In genomic region chr7:155363146-155363539, GRCh38 we compare ENCODE assay signal across 13 cellular contexts.
DNase-seq lines count a peak whose midpoint lies in the region; ATAC-seq, FAIRE-seq and TF ChIP-seq lines count a peak whose summit lies in the region.
"Had no signal": no experiment of that assay in that cellular context is flagged by ENCODE, and none has a peak within 500 bp of the region (broad histone marks: within the 10 kb centered on the region; RNA-seq: fewer than 3 reads in every experiment).

No MANE protein-coding gene starts in this region.

- no peaks in the 10 kb centered on the region for H3K79me1 ChIP-seq in mesenchymal stem cell (replicated peaks; ENCODE audit: low read length, poor library complexity, severe bottlenecking)

- no peak overlapping the region for H3K23ac ChIP-seq in mesenchymal stem cell (ENCODE audit: low read length in 2 of 2)

- H2AFZ ChIP-seq in K562 (ENCODE audit: low read depth, low read length) (no peak overlapping the region), mesenchymal stem cell (ENCODE audit: low read depth, low read length) (no peak overlapping the region)
- H2AFZ ChIP-seq: GM23248 had no signal

- 0 out of 22 replicates have a peak, but pooled peaks cover 0 to under 1% (median 0%) of the 10 kb centered on the region in 11 experiments for H3K9me3 ChIP-seq in BLaER1 treated with 17β-estradiol and CSF1 and Interleukin-3, amounts not matched to agents 10 nM and 100 nM (replicated peaks in 1 of 11)
- H3K9me3 ChIP-seq in KOPT-K1 (ENCODE audit: insufficient read depth, low read length, poor library complexity, severe bottlenecking) (no peaks in the 10 kb centered on the region), K562 (replicated peaks; ENCODE audit: control insufficient read depth, insufficient read depth, low read depth, low read length) (no peaks in the 10 kb centered on the region), aorta (ENCODE audit: control insufficient read depth, low read length) (no peaks in the 10 kb centered on the region), mesenchymal stem cell (ENCODE audit: control insufficient read depth, low read length) (no peaks in the 10 kb centered on the region)
- H3K9me3 ChIP-seq: Caco-2 had no signal

- no peak overlapping the region for H2AK5ac ChIP-seq in mesenchymal stem cell (ENCODE audit: low read length, severe bottlenecking)

- in situ Hi-C loops in K562 (cut with MboI): no loop called here

- no peak for ATAC-seq in K562
- ATAC-seq in aorta (ENCODE audit: low FRiP score): no peak
- no peak for ATAC-seq in HG03342 (IDR thresholded peaks at IDR 0.05; ENCODE audit: unreplicated experiment)

- no TSS peak for BruUV-seq in K562 (replicated peaks; lab: Mats Ljungman, UMichigan)

- peak overlapping the region in 8 of 11 experiments; percentile 89 to 97 (median 92); a peak in 17 of 22 replicates for H3K27ac ChIP-seq in BLaER1 treated with 17β-estradiol and CSF1 and Interleukin-3, amounts not matched to agents 10 nM and 100 nM
- H3K27ac ChIP-seq in KOPT-K1 (ENCODE audit: low read depth, low read length, poor library complexity, severe bottlenecking) (peak overlapping the region; percentile 54), K562 (ENCODE audit: extremely low read depth, low read depth, low read length) (no peak overlapping the region), aorta (ENCODE audit: low read depth in 1 of 2, low read length in 2 of 2) (no peak overlapping the region), mesenchymal stem cell (ENCODE audit: low read length, poor library complexity, severe bottlenecking) (no peak overlapping the region)
- H3K27ac ChIP-seq: GM23248 had no signal

- H3K4me1 ChIP-seq in BLaER1 treated with 17β-estradiol and CSF1 and Interleukin-3, amounts not matched to agents 10 nM and 100 nM: peaks cover 76 to 77% (median 77%) of the 10 kb centered on the region in 10 experiments
- H3K4me1 ChIP-seq in K562 (replicated peaks in 1 of 2; ENCODE audit: control insufficient read depth in 2 of 2, insufficient read depth in 2 of 2, low read length in 2 of 2): no peaks in the 10 kb centered on the region; a peak in 1 of 5 replicates
- no peaks in the 10 kb centered on the region for H3K4me1 ChIP-seq in aorta (ENCODE audit: control insufficient read depth in 1 of 2, insufficient read depth in 2 of 2, low read length in 2 of 2)
- H3K4me1 ChIP-seq in mesenchymal stem cell (ENCODE audit: control insufficient read depth, insufficient read depth, low read depth, low read length): no peaks in the 10 kb centered on the region

- TF ChIP-seq RAD21 in K562 (CRISPR knock-in tag; conservative IDR thresholded peaks at IDR 0.05 in 1 of 2, IDR thresholded peaks at IDR 0.05 in 1 of 2): no peak

- no peaks in the 10 kb centered on the region for H3K79me2 ChIP-seq in K562 (ENCODE audit: control insufficient read depth, insufficient read depth, low read length)

- no peak for TF ChIP-seq CTCF in K562 (IDR thresholded peaks at IDR 0.05 in 2 of 3, conservative IDR thresholded peaks at IDR 0.05 in 1 of 3; ENCODE audit: insufficient read depth in 2 of 3, low read depth in 1 of 3, low read length in 3 of 3)

- H3K4me2 ChIP-seq in BLaER1 treated with 17β-estradiol and CSF1 and Interleukin-3, amounts not matched to agents 10 nM and 100 nM: peak overlapping the region; percentile 83 to 100 (median 95)
- H3K4me2 ChIP-seq in K562 (ENCODE audit: insufficient read depth, low read length) (no peak overlapping the region), mesenchymal stem cell (ENCODE audit: low read length, poor library complexity, severe bottlenecking) (no peak overlapping the region)

- peak; percentile 19 for FAIRE-seq in K562 (lab: Jason Lieb, UNC)
- FAIRE-seq: A204.1, GM12892, H54 had no signal

- no peak overlapping the region for H2BK5ac ChIP-seq in mesenchymal stem cell (ENCODE audit: low read depth, low read length, poor library complexity, severe bottlenecking)

- no peak overlapping the region for H2BK12ac ChIP-seq in mesenchymal stem cell (ENCODE audit: low read length in 2 of 2)

- no peaks in the 10 kb centered on the region for H3K36me3 ChIP-seq in BLaER1 treated with 17β-estradiol and CSF1 and Interleukin-3, amounts not matched to agents 10 nM and 100 nM
- H3K36me3 ChIP-seq in KOPT-K1 (ENCODE audit: insufficient read depth, low read length) (no peaks in the 10 kb centered on the region), K562 (ENCODE audit: control insufficient read depth, insufficient read depth, low read length) (no peaks in the 10 kb centered on the region), aorta (ENCODE audit: control insufficient read depth in 1 of 2, insufficient read depth in 2 of 2, low read length in 1 of 2) (no peaks in the 10 kb centered on the region), mesenchymal stem cell (ENCODE audit: control insufficient read depth in 1 of 2, insufficient read depth in 2 of 2, low read depth in 1 of 2, low read length in 2 of 2) (no peaks in the 10 kb centered on the region)

- intact Hi-C loops in K562 (cut with micrococcal nuclease): no loop called here
- intact Hi-C loops in aorta (cut with DNase I): no loop called here

- no peak for TF ChIP-seq EP300 in K562 (IDR thresholded peaks at IDR 0.05; ENCODE audit: low read length)

- no peak for DNase-seq in K562 (ENCODE audit: extremely low read depth in 1 of 4, low spot score in 3 of 4)
- peak; percentile 29 to 62 for DNase-seq in aorta
- DNase-seq in mesenchymal stem cell: no peak
- no peak for DNase-seq in SIG-M5 treated with dmso at 0.1 percent for 504 hours (lab: John Stamatoyannopoulos, UW; ENCODE audit: unreplicated experiment)
- DNase-seq: GDM1, GM23248 had no signal

- peaks cover 0 to 41% (median 0%) of the 10 kb centered on the region in 11 experiments; a peak in 4 of 22 replicates for H3K27me3 ChIP-seq in BLaER1 treated with 17β-estradiol and CSF1 and Interleukin-3, amounts not matched to agents 10 nM and 100 nM
- peaks cover 55 to 76% of the 10 kb centered on the region in 2 experiments for H3K27me3 ChIP-seq in K562 (ENCODE audit: control insufficient read depth in 2 of 2, insufficient read depth in 2 of 2, low read length in 2 of 2)
- no peaks in the 10 kb centered on the region for H3K27me3 ChIP-seq in aorta (ENCODE audit: control insufficient read depth in 1 of 2, insufficient read depth in 2 of 2, low read length in 1 of 2)
- H3K27me3 ChIP-seq in mesenchymal stem cell (ENCODE audit: control insufficient read depth in 1 of 2, insufficient read depth in 1 of 2, low read length in 2 of 2): peaks cover 65 to 75% of the 10 kb centered on the region in 2 experiments

- H3K9ac ChIP-seq in BLaER1 treated with 17β-estradiol and CSF1 and Interleukin-3, amounts not matched to agents 10 nM and 100 nM: peak overlapping the region in 9 of 11 experiments; percentile 20 to 88 (median 84); a peak in 17 of 22 replicates
- H3K9ac ChIP-seq in K562 (ENCODE audit: insufficient read depth in 1 of 2, low read depth in 2 of 2, low read length in 2 of 2): no peak overlapping the region
- no peak overlapping the region for H3K9ac ChIP-seq in mesenchymal stem cell (ENCODE audit: low read length)
- H3K9ac ChIP-seq: GM23248 had no signal

- H3K4ac ChIP-seq in mesenchymal stem cell (ENCODE audit: low read depth in 1 of 2, low read length in 2 of 2): no peak overlapping the region

- 4% methylated on average over 9 of the region's 9 CpGs for WGBS in K562 (ENCODE audit: insufficient coverage, low coverage, missing lambda C conversion rate)
- 91 to 92% methylated on average over 9 of the region's 9 CpGs for WGBS in aorta, 2 donors
- WGBS in mesenchymal stem cell: 85% methylated on average over 9 of the region's 9 CpGs

- peak overlapping the region in 7 of 10 experiments; percentile 58 to 67 (median 65); a peak in 14 of 20 replicates for H3K4me3 ChIP-seq in BLaER1 treated with 17β-estradiol and CSF1 and Interleukin-3, amounts not matched to agents 10 nM and 100 nM
- H3K4me3 ChIP-seq in K562 (no peak overlapping the region), aorta (ENCODE audit: low read length in 2 of 2) (no peak overlapping the region), mesenchymal stem cell (ENCODE audit: insufficient read depth in 1 of 2, low read depth in 1 of 2, low read length in 2 of 2) (no peak overlapping the region)
- H3K4me3 ChIP-seq: GM23248 had no signal

- H2BK15ac ChIP-seq in mesenchymal stem cell (ENCODE audit: low read depth, poor library complexity, severe bottlenecking): no peak overlapping the region

- peaks cover 0 to 4% (median 0%) of the 10 kb centered on the region in 11 experiments; a peak in 1 of 22 replicates for H4K20me1 ChIP-seq in BLaER1 treated with 17β-estradiol and CSF1 and Interleukin-3, amounts not matched to agents 10 nM and 100 nM
- peaks cover 16% of the 10 kb centered on the region; the same call in 1 of the 2 replicates for H4K20me1 ChIP-seq in K562 (replicated peaks; ENCODE audit: control insufficient read depth, insufficient read depth, low read length)

- CTCF ChIA-PET in K562 (lab: Yijun Ruan, JAX; ENCODE audit: low intra/inter-chr PET ratio): no interaction called here

- POLR2A ChIA-PET in K562 (lab: Yijun Ruan, JAX): interaction anchor here (0.6 kb wide), 1 partner anchor 165 kb away, joined by 4 read pairs; no protein-coding TSS in a partner anchor

- H2BK120ac ChIP-seq in mesenchymal stem cell (ENCODE audit: low read depth, low read length): no peak overlapping the region

- no peak overlapping the region for H3K18ac ChIP-seq in mesenchymal stem cell (ENCODE audit: low read depth in 1 of 2, low read length in 2 of 2)

- no peak for TF ChIP-seq POLR2A in K562 (conservative IDR thresholded peaks at IDR 0.05)

- no peaks in the 10 kb centered on the region for H3K9me1 ChIP-seq in K562 (ENCODE audit: control insufficient read depth, insufficient read depth, low read length)

- H4K8ac ChIP-seq in mesenchymal stem cell (ENCODE audit: low read length): no peak overlapping the region

- no peak overlapping the region for H4K91ac ChIP-seq in mesenchymal stem cell (ENCODE audit: low read length)

- no peak overlapping the region for H3K14ac ChIP-seq in mesenchymal stem cell (ENCODE audit: low read length in 2 of 2)

TF ChIP-seq in K562, 482 proteins besides CTCF, POLR2A, EP300 and RAD21 (continues in another document):
- no peak for TF ChIP-seq MAZ (CRISPR knock-in tag; conservative IDR thresholded peaks at IDR 0.05 in 1 of 2, IDR thresholded peaks at IDR 0.05 in 1 of 2)
- no peak for TF ChIP-seq ZNF586 (CRISPR knock-in tag; conservative IDR thresholded peaks at IDR 0.05)
- TF ChIP-seq USF1 (CRISPR knock-in tag; IDR thresholded peaks at IDR 0.05): no peak
- no peak for TF ChIP-seq ZBTB7A (IDR thresholded peaks at IDR 0.05; ENCODE audit: borderline replicate concordance, control insufficient read depth, low read depth, low read length)
- no peak for TF ChIP-seq EHMT2 (IDR thresholded peaks at IDR 0.05)

Comparison
In these comparisons a context has a peak if more than half of its experiments do, and no peak if none do; other contexts are left out.
1. H3K27ac ChIP-seq: peak in BLaER1 treated with 17β-estradiol and CSF1 and Interleukin-3, amounts not matched to agents 10 nM and 100 nM (8 of 11) and KOPT-K1 (single experiment); none in K562 (single experiment), aorta (0 of 2) and mesenchymal stem cell (single experiment).
2. H3K4me2 ChIP-seq: peak in BLaER1 treated with 17β-estradiol and CSF1 and Interleukin-3, amounts not matched to agents 10 nM and 100 nM (11 of 11); none in K562 (single experiment) and mesenchymal stem cell (single experiment).
3. H3K4me3 ChIP-seq: peak in BLaER1 treated with 17β-estradiol and CSF1 and Interleukin-3, amounts not matched to agents 10 nM and 100 nM (7 of 10); none in K562 (single experiment), aorta (0 of 2) and mesenchymal stem cell (0 of 2).
4. H3K9ac ChIP-seq: peak in BLaER1 treated with 17β-estradiol and CSF1 and Interleukin-3, amounts not matched to agents 10 nM and 100 nM (9 of 11); none in K562 (0 of 2) and mesenchymal stem cell (single experiment).
5. DNase-seq: peak in aorta (2 of 2); none in K562 (0 of 4), mesenchymal stem cell (single experiment) and SIG-M5 treated with dmso at 0.1 percent for 504 hours (single experiment).